Comparison of ENCODE assay signal across 31 cellular contexts in genomic region chr13:72164811-72165210, GRCh38.
"Had no signal": no experiment of that assay in that cellular context is flagged by ENCODE, and none has a peak within 500 bp of the region (broad histone marks: within the 10 kb centered on the region; RNA-seq: fewer than 3 reads in every experiment).

No MANE protein-coding gene starts in this region.

- H3K4me3 ChIP-seq: coronary artery, MG63, Peyer's patch, SJSA1 had no signal

- H3K27me3 Mint-ChIP-seq: activated B cell treated with CpG ODN at 0.5 μM for 24 hours; activated CD4-positive, alpha-beta memory T cell treated with anti-CD3 and anti-CD28 coated beads for 36 hours; activated CD4-positive, alpha-beta T cell treated with anti-CD3 and anti-CD28 coated beads, Interleukin-2, amount 10 ng/mL, durations not matched to agents 7 days and 5 days; activated naive CD4-positive, alpha-beta T cell treated with anti-CD3 and anti-CD28 coated beads, Interleukin-2, amount 10 ng/mL, durations not matched to agents 7 days and 5 days; activated naive CD8-positive, alpha-beta T cell treated with anti-CD3 and anti-CD28 coated beads for 36 hours had no signal

- ATAC-seq: activated T-cell treated with anti-CD3 and anti-CD28 coated beads, Interleukin-2, amount 50 U/mL, for 4 hours; activated T-helper 17 cell treated with anti-CD3 and anti-CD28 coated beads, Interleukin-2, amount 50 U/mL, for 72 hours; SK-N-SH treated with all-trans-retinoic acid at 6 μM for 48 hours had no signal

- H3K9me3 ChIP-seq: MG63, Peyer's patch, SJSA1 had no signal

- H3K36me3 Mint-ChIP-seq: activated CD4-positive, alpha-beta memory T cell treated with anti-CD3 and anti-CD28 coated beads for 36 hours; activated naive CD4-positive, alpha-beta T cell treated with anti-CD3 and anti-CD28 coated beads, Interleukin-2, amount 10 ng/mL, durations not matched to agents 7 days and 5 days; activated naive CD8-positive, alpha-beta T cell treated with anti-CD3 and anti-CD28 coated beads for 36 hours had no signal

- H3K36me3 ChIP-seq: brain microvascular endothelial cell, MG63, Peyer's patch, SJSA1 had no signal

- DNase-seq: activated B cell treated with CpG ODN at 0.5 μM for 24 hours; activated CD4-positive, alpha-beta memory T cell treated with anti-CD3 and anti-CD28 coated beads for 36 hours; activated CD4-positive, alpha-beta T cell treated with anti-CD3 and anti-CD28 coated beads for 1 hour; activated CD4-positive, alpha-beta T cell treated with anti-CD3 and anti-CD28 coated beads, Interleukin-2, amount 10 ng/mL, durations not matched to agents 7 days and 5 days; activated CD8-positive, alpha-beta memory T cell treated with anti-CD3 and anti-CD28 coated beads for 24 hours; activated gamma-delta T cell; activated naive CD4-positive, alpha-beta T cell treated with anti-CD3 and anti-CD28 coated beads, Interleukin-2, amount 10 ng/mL, durations not matched to agents 7 days and 5 days; activated naive CD8-positive, alpha-beta T cell treated with anti-CD3 and anti-CD28 coated beads for 36 hours; activated T-cell treated with anti-CD3 and anti-CD28 coated beads, Interleukin-2, amount 50 U/mL, for 4 hours; brain microvascular endothelial cell; cerebellar nuclear complex; KG1; MG63; MV-4-11; NCI-H1092 treated with DMSO at 0.1 percent for 48 hours; NCI-H1436; NCI-H1694 treated with DMSO at 0.1 percent for 48 hours; NCI-H2029 treated with DMSO at 0.1 percent for 48 hours; NCI-H510A treated with DMSO at 0.1 percent for 48 hours; NCI-H774; NK-92 treated with Interleukin-12 subunit alpha and Interleukin-12 subunit beta, amount 100 ng/mL, for 24 hours; Peyer's patch; Right ventricle myocardium superior; SW 1271; T-helper 9 cell had no signal

- H3K4me3 Mint-ChIP-seq: activated B cell treated with CpG ODN at 0.5 μM for 24 hours; activated CD4-positive, alpha-beta memory T cell treated with anti-CD3 and anti-CD28 coated beads for 36 hours; activated CD4-positive, alpha-beta T cell treated with anti-CD3 and anti-CD28 coated beads, Interleukin-2, amount 10 ng/mL, durations not matched to agents 7 days and 5 days; activated naive CD4-positive, alpha-beta T cell treated with anti-CD3 and anti-CD28 coated beads, Interleukin-2, amount 10 ng/mL, durations not matched to agents 7 days and 5 days; activated naive CD8-positive, alpha-beta T cell treated with anti-CD3 and anti-CD28 coated beads for 36 hours; activated T-cell treated with anti-CD3 and anti-CD28 coated beads, Interleukin-2, amount 50 U/mL, for 4 hours; activated T-helper 17 cell treated with anti-CD3 and anti-CD28 coated beads, Interleukin-2, amount 50 U/mL, for 72 hours; T-helper 1 cell treated with Interleukin-12 subunit alpha and Interleukin-12 subunit beta and Interleukin-4 antibody, amounts not matched to agents 30 μg/mL and 1 μg/mL, for 36 hours had no signal

- H3K9me3 Mint-ChIP-seq: activated B cell treated with CpG ODN at 0.5 μM for 24 hours; activated CD4-positive, alpha-beta memory T cell treated with anti-CD3 and anti-CD28 coated beads for 36 hours; activated CD4-positive, alpha-beta T cell treated with anti-CD3 and anti-CD28 coated beads, Interleukin-2, amount 10 ng/mL, durations not matched to agents 7 days and 5 days; activated naive CD4-positive, alpha-beta T cell treated with anti-CD3 and anti-CD28 coated beads, Interleukin-2, amount 10 ng/mL, durations not matched to agents 7 days and 5 days; activated naive CD8-positive, alpha-beta T cell treated with anti-CD3 and anti-CD28 coated beads for 36 hours; activated T-cell treated with anti-CD3 and anti-CD28 coated beads, Interleukin-2, amount 50 U/mL, for 4 hours; T-helper 1 cell treated with Interleukin-12 subunit alpha and Interleukin-12 subunit beta and Interleukin-4 antibody, amounts not matched to agents 30 μg/mL and 1 μg/mL, for 36 hours had no signal

- H3K4me1 Mint-ChIP-seq: activated B cell treated with CpG ODN at 0.5 μM for 24 hours; activated CD4-positive, alpha-beta T cell treated with anti-CD3 and anti-CD28 coated beads, Interleukin-2, amount 10 ng/mL, durations not matched to agents 7 days and 5 days; activated naive CD4-positive, alpha-beta T cell treated with anti-CD3 and anti-CD28 coated beads, Interleukin-2, amount 10 ng/mL, durations not matched to agents 7 days and 5 days; activated naive CD8-positive, alpha-beta T cell treated with anti-CD3 and anti-CD28 coated beads for 36 hours; activated T-helper 17 cell treated with anti-CD3 and anti-CD28 coated beads, Interleukin-2, amount 50 U/mL, for 72 hours had no signal

- H3K4me1 ChIP-seq: Peyer's patch, SJSA1 had no signal

- H3K27ac ChIP-seq: brain microvascular endothelial cell, coronary artery, Peyer's patch, RWPE1, SJSA1 had no signal

- H3K27me3 ChIP-seq: brain microvascular endothelial cell, MG63, Peyer's patch, SJSA1 had no signal

- H3K27ac Mint-ChIP-seq: activated B cell treated with CpG ODN at 0.5 μM for 24 hours; activated CD4-positive, alpha-beta memory T cell treated with anti-CD3 and anti-CD28 coated beads for 36 hours; activated CD4-positive, alpha-beta T cell treated with anti-CD3 and anti-CD28 coated beads, Interleukin-2, amount 10 ng/mL, durations not matched to agents 7 days and 5 days; activated naive CD4-positive, alpha-beta T cell treated with anti-CD3 and anti-CD28 coated beads, Interleukin-2, amount 10 ng/mL, durations not matched to agents 7 days and 5 days; activated naive CD8-positive, alpha-beta T cell treated with anti-CD3 and anti-CD28 coated beads for 36 hours; activated T-helper 17 cell treated with anti-CD3 and anti-CD28 coated beads, Interleukin-2, amount 50 U/mL, for 72 hours; T-helper 1 cell treated with Interleukin-12 subunit alpha and Interleukin-12 subunit beta and Interleukin-4 antibody, amounts not matched to agents 30 μg/mL and 1 μg/mL, for 36 hours had no signal
